8 cellular contexts compared by ENCODE assay signal in the genomic region with DNA sequence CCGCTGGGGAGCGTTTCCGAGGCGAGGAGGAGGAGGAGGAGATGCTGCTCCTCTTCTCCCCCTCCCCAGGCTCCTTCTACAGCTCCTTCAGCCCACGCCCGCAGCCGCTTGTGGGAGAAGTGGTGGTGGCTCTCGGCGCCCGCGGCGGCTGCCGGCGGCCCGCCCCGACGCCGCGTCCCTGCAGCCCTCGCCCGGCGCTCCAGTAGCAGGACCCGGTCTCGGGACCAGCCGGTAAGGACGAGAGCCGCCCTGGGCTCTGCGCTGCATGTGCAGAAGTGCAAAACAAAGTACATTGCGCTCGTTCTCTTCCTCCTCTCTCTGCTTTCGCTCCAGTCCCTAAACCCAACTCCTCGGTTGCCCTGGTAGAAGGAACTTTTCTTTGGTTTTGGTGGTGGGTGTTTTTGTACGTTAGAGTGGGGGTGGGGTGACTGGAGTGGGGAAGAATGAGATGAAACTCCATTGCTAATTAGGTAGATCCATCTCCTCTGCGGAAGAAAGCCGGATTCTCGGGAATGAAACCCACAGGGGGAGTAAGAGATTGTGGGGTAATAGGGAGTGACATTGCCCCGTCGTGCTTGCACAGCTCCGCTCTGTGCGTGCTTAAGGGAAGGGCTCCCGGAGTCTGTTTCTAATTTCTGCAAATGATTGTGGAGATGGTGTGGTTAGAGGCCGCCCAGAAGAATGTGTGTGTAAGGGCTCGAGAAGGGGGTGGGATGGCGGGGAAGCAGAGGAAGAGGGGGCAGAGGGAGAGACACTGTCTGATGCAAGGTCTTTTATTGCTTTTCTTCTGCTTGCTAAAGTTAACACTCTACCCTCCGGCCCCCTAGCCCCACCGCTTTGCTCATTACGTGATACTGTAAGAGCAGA. TPM values are rescaled to one million over a fixed set of nuclear protein-coding genes. Genes with fewer than 3 reads are reported as not detected.
DNase-seq lines count a peak whose midpoint lies in the region; ATAC-seq, FAIRE-seq and TF ChIP-seq lines count a peak whose summit lies in the region.

No MANE protein-coding gene starts in this region.

- no peak overlapping the region for H3K9ac ChIP-seq in K562 (ENCODE audit: insufficient read depth in 1 of 2, low read depth in 2 of 2, low read length in 2 of 2)

- no peak for FAIRE-seq in K562 (lab: Jason Lieb, UNC)

- no peak for TF ChIP-seq POLR2A in K562 (conservative IDR thresholded peaks at IDR 0.05)

- H3K79me2 ChIP-seq in K562 (ENCODE audit: control insufficient read depth, insufficient read depth, low read length), result no peaks in the 10 kb centered on the region

- no peak overlapping the region for H3K4me2 ChIP-seq in K562 (ENCODE audit: insufficient read depth, low read length)

- peak in 1 of 2 donors; percentile 25 for ATAC-seq in CD4-positive, CD25-positive, alpha-beta regulatory T cell (ENCODE audit: low read depth in 2 of 2)
- ATAC-seq in GM18909 (IDR thresholded peaks at IDR 0.05; ENCODE audit: poor library complexity, unreplicated experiment), result peak; percentile 22
- peak; percentile 22 for ATAC-seq in HG03196 (IDR thresholded peaks at IDR 0.05; ENCODE audit: unreplicated experiment)
- ATAC-seq in K562, result peak; percentile 57

- H4K20me1 ChIP-seq in K562 (replicated peaks; ENCODE audit: control insufficient read depth, insufficient read depth, low read length), result no peaks in the 10 kb centered on the region

- H3K4me1 Mint-ChIP-seq in CD4-positive, CD25-positive, alpha-beta regulatory T cell, result peaks cover 0 to 19% (median 11%) of the 10 kb centered on the region in 4 donors

- H3K27ac ChIP-seq in CD4-positive, CD25-positive, alpha-beta regulatory T cell (ENCODE audit: insufficient read depth, low read length, poor library complexity, severe bottlenecking), result no peak overlapping the region
- no peak overlapping the region for H3K27ac ChIP-seq in K562 (ENCODE audit: extremely low read depth, low read depth, low read length)

- 2% methylated on average over 25 of the region's 47 CpGs for WGBS in K562 (ENCODE audit: insufficient coverage, low coverage, missing lambda C conversion rate)

- in situ Hi-C loops in K562 (cut with MboI), result no loop called here

- no peaks in the 10 kb centered on the region for H3K36me3 ChIP-seq in CD4-positive, CD25-positive, alpha-beta regulatory T cell (ENCODE audit: control insufficient read depth, insufficient read depth, low read length)
- no peaks in the 10 kb centered on the region for H3K36me3 ChIP-seq in K562 (ENCODE audit: control insufficient read depth, insufficient read depth, low read length)

- H3K4me1 ChIP-seq in CD4-positive, CD25-positive, alpha-beta regulatory T cell (ENCODE audit: control insufficient read depth, insufficient read depth, low read length, poor library complexity, severe bottlenecking), result peaks cover 10% of the 10 kb centered on the region
- H3K4me1 ChIP-seq in K562 (replicated peaks in 1 of 2; ENCODE audit: control insufficient read depth in 2 of 2, insufficient read depth in 2 of 2, low read length in 2 of 2), result peaks cover 0 to 10% of the 10 kb centered on the region in 2 experiments; a peak in 2 of 5 replicates

- H3K27ac Mint-ChIP-seq in CD4-positive, CD25-positive, alpha-beta regulatory T cell, result no peak overlapping the region

- intact Hi-C loops in K562 (cut with micrococcal nuclease), result no loop called here

- TF ChIP-seq EP300 in K562 (IDR thresholded peaks at IDR 0.05; ENCODE audit: low read length), result no peak

- H3K36me3 Mint-ChIP-seq in CD4-positive, CD25-positive, alpha-beta regulatory T cell, result no peaks in the 10 kb centered on the region

- H3K9me3 ChIP-seq in CD4-positive, CD25-positive, alpha-beta regulatory T cell (ENCODE audit: control insufficient read depth in 2 of 2, low read length in 2 of 2), result no peaks in the 10 kb centered on the region
- H3K9me3 ChIP-seq in K562 (replicated peaks; ENCODE audit: control insufficient read depth, insufficient read depth, low read depth, low read length), result no peaks in the 10 kb centered on the region

- TF ChIP-seq CTCF in K562 (IDR thresholded peaks at IDR 0.05 in 2 of 3, conservative IDR thresholded peaks at IDR 0.05 in 1 of 3; ENCODE audit: insufficient read depth in 2 of 3, low read depth in 1 of 3, low read length in 3 of 3), result no peak

- peaks cover 48% of the 10 kb centered on the region for H3K27me3 Mint-ChIP-seq in CD4-positive, CD25-positive, alpha-beta regulatory T cell

- H3K4me3 ChIP-seq in CD4-positive, CD25-positive, alpha-beta regulatory T cell (ENCODE audit: low read depth, low read length), result no peak overlapping the region
- H3K4me3 ChIP-seq in K562, result no peak overlapping the region
- H3K4me3 ChIP-seq in iPS-11a (ENCODE audit: low read depth, low read length), result peak overlapping the region; percentile 95

- no peak for TF ChIP-seq RAD21 in K562 (CRISPR knock-in tag; conservative IDR thresholded peaks at IDR 0.05 in 1 of 2, IDR thresholded peaks at IDR 0.05 in 1 of 2)

- no TSS peak for BruUV-seq in K562 (replicated peaks; lab: Mats Ljungman, UMichigan)

- H2AFZ ChIP-seq in K562 (ENCODE audit: low read depth, low read length), result no peak overlapping the region

- H3K27me3 ChIP-seq in CD4-positive, CD25-positive, alpha-beta regulatory T cell (ENCODE audit: control insufficient read depth, insufficient read depth, low read length), result peaks cover 26% of the 10 kb centered on the region
- peaks cover 19 to 20% of the 10 kb centered on the region in 2 experiments for H3K27me3 ChIP-seq in K562 (ENCODE audit: control insufficient read depth in 2 of 2, insufficient read depth in 2 of 2, low read length in 2 of 2)

- POLR2A ChIA-PET in K562 (lab: Yijun Ruan, JAX), result interaction anchor here (0.5 kb wide), 1 partner anchor 38 kb away, joined by 3 read pairs; no protein-coding TSS in a partner anchor

- peaks cover 0 to 4% (median 0%) of the 10 kb centered on the region in 7 donors for H3K9me3 Mint-ChIP-seq in CD4-positive, CD25-positive, alpha-beta regulatory T cell

- CTCF ChIA-PET in K562 (lab: Yijun Ruan, JAX; ENCODE audit: low intra/inter-chr PET ratio), result interaction anchor here (0.6 kb wide), 1 partner anchor 301 kb away, joined by 3 read pairs; no protein-coding TSS in a partner anchor

- H3K9me1 ChIP-seq in K562 (ENCODE audit: control insufficient read depth, insufficient read depth, low read length), result no peaks in the 10 kb centered on the region

- H3K4me3 Mint-ChIP-seq in CD4-positive, CD25-positive, alpha-beta regulatory T cell, result peak overlapping the region in 3 of 4 donors; percentile 39 to 71 (median 55)

- DNase-seq in CD4-positive, CD25-positive, alpha-beta regulatory T cell, result peak in 1 of 3 donors; percentile 2
- DNase-seq in RPMI7951 (ENCODE audit: low read depth), result peak; percentile 85
- peak in 2 of 4 experiments; percentile 5 to 8 for DNase-seq in K562 (ENCODE audit: extremely low read depth in 1 of 4, low spot score in 3 of 4)
- DNase-seq in retina, result peak; percentile 91
- DNase-seq in NCI-H128 (lab: John Stamatoyannopoulos, UW; ENCODE audit: unreplicated experiment), result no peak

TF ChIP-seq in K562, 482 proteins besides CTCF, POLR2A, EP300 and RAD21 (continues in another document):
- TF ChIP-seq GTF2A2 (tag; IDR thresholded peaks at IDR 0.05) (no peak), TCF7 (IDR thresholded peaks at IDR 0.05; ENCODE audit: borderline replicate concordance) (no peak), ZBTB2 (IDR thresholded peaks at IDR 0.05) (no peak), ZNF57 (CRISPR knock-in tag; IDR thresholded peaks at IDR 0.05) (no peak), POLR3G (IDR thresholded peaks at IDR 0.05; ENCODE audit: extremely low read depth, insufficient read length, insufficient replicate concordance) (no peak)

RNA-seq across cellular contexts. Expression of gene PTPN13, which starts 0.7 kb away (rescaled TPM):
- 4.6 TPM for total RNA-seq in CD4-positive, CD25-positive, alpha-beta regulatory T cell
- under 1 TPM in 3 of 4 donors, not detected in 1; 0.15 to 0.22 (median 0.17) TPM for polyA plus RNA-seq in CD4-positive, CD25-positive, alpha-beta regulatory T cell
- total RNA-seq in RPMI7951 (2014; rRNA removed; shearing (Covaris generic)), result 16.6 and 20.1 TPM in 2 replicates
- total RNA-seq in K562 (2011; cell fraction: chromatin; rRNA removed; ENCODE audit: low replicate concordance), result not detected in 2 replicates
- not detected in 2 replicates for total RNA-seq in K562 (2011; cell fraction: nucleolus; rRNA removed)
- not detected in 2 replicates for total RNA-seq in K562 (2011; cell fraction: nucleoplasm; rRNA removed)
- total RNA-seq in K562 (2014; rRNA removed) (not detected in 2 replicates), K562 (2014; rRNA removed; fragmentation: Illumina TruSeq; extraction: Trizol) (not detected in 2 replicates), K562 (2015; rRNA removed; fragmentation: Illumina TruSeq; extraction: Trizol) (not detected in 2 replicates), K562 (2021) (0.16 and 0.33 TPM in 2 replicates)
- polyA plus RNA-seq in K562 (2011; rRNA removed) (not detected in 2 replicates), K562 (2014; fragmentation: Illumina TruSeq; extraction: Trizol) (not detected in 2 replicates), K562 (2014; fragmentation: Nextera tagmentation; extraction: Ambion mirVana) (not detected), K562 (2014; rRNA removed) (not detected in 2 replicates)
- 0.01 TPM in 1 of 2 replicates, not detected in the other for polyA plus RNA-seq in K562 (2011; cell fraction: cytosol; rRNA removed)
- not detected in 2 replicates for polyA plus RNA-seq in K562 (2011; cell fraction: nucleus; rRNA removed)
- polyA plus RNA-seq in K562 (2012), result not detected in 2 replicates
- not detected in 2 replicates for polyA minus RNA-seq in K562 (2011; rRNA and poly(A)+ RNA removed)
- polyA minus RNA-seq in K562 (2011; cell fraction: cytosol; rRNA and poly(A)+ RNA removed), result not detected in 2 replicates
- not detected in 2 replicates for polyA minus RNA-seq in K562 (2011; cell fraction: nucleus; rRNA and poly(A)+ RNA removed)
